In the genomic region with DNA sequence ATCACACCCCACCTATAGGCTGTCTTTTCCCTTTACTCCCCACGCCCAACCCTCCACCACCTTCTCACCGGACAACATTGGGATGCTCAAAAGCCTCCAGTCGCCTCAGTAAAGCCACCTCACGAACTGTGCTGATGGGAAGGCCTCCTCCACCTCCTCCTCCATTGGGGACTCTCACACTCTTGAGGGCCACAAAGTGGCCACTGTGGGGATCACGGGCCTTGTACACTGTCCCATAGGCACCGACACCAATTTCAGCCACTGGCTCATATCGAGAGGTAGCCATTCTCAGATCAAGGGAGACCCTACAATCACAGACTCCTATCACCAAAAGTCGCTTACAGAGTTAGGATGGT, we compare ENCODE assay signal across 9 cellular contexts. TPM values are rescaled to one million over a fixed set of nuclear protein-coding genes. Genes with fewer than 3 reads are reported as not detected.
A peak's percentile ranks its signal among the peaks of the same experiment; 100 is the strongest.
DNase-seq lines count a peak whose midpoint lies in the region; FAIRE-seq and TF ChIP-seq lines count a peak whose summit lies in the region.
"Had no signal": no experiment of that assay in that cellular context is flagged by ENCODE, and none has a peak within 500 bp of the region (broad histone marks: within the 10 kb centered on the region; RNA-seq: fewer than 3 reads in every experiment).

No MANE protein-coding gene starts in this region.

- peak overlapping the region; percentile 90 for H3K9ac ChIP-seq in muscle layer of colon (ENCODE audit: low read length)

- H3K27ac ChIP-seq in caudate nucleus (ENCODE audit: low read depth, low read length) (peak overlapping the region; percentile 89), muscle layer of colon (ENCODE audit: low read depth, low read length) (peak overlapping the region; percentile 64)

- CTCF ChIA-PET in AG04449 (lab: Yijun Ruan, JAX): interaction anchor here (1.4 kb wide), 1 partner anchor 8 kb away, joined by 5 read pairs; no protein-coding TSS in a partner anchor

- H3K4me3 ChIP-seq in AG04449 (ENCODE audit: low read depth, low read length) (peak overlapping the region; percentile 84), muscle layer of colon (ENCODE audit: low read depth in 1 of 2, low read length in 2 of 2) (peak overlapping the region; percentile 38 to 79)
- peak overlapping the region; percentile 98 for H3K4me3 ChIP-seq in Jurkat, Clone E6-1 (ENCODE audit: low read length)

- H3K4me1 ChIP-seq in muscle layer of colon (ENCODE audit: insufficient read depth, low read length): peaks cover 37% of the 10 kb centered on the region

- POLR2A ChIA-PET in AG04449 (lab: Yijun Ruan, JAX): no interaction called here

- no peak for TF ChIP-seq CTCF in AG04449 (IDR thresholded peaks at IDR 0.05; ENCODE audit: insufficient read depth, low read length, missing control alignments)

- no peaks in the 10 kb centered on the region for H3K9me3 ChIP-seq in muscle layer of colon (ENCODE audit: low read length)

- no peaks in the 10 kb centered on the region for H3K27me3 ChIP-seq in muscle layer of colon (ENCODE audit: control insufficient read depth in 1 of 2, insufficient read depth in 2 of 2, low read length in 2 of 2)

- no peak for DNase-seq in AG04449 (ENCODE audit: low read depth, low spot score)
- DNase-seq in Jurkat, Clone E6-1 (ENCODE audit: low read depth, low spot score): no peak
- peak in 1 of 61 donors; percentile 52 for DNase-seq in caudate nucleus (lab: John Stamatoyannopoulos, UW)
- no peak for DNase-seq in frontal cortex (ENCODE audit: low spot score in 2 of 2)
- DNase-seq in NCI-H146 treated with DMSO at 0.1 percent for 48 hours (lab: John Stamatoyannopoulos, UW; ENCODE audit: unreplicated experiment): no peak
- DNase-seq in NCI-H2081 treated with DMSO at 0.1 percent for 48 hours (lab: John Stamatoyannopoulos, UW): no peak
- DNase-seq in AML-193 (lab: John Stamatoyannopoulos, UW): no peak

- FAIRE-seq in frontal cortex (lab: Jason Lieb, UNC): no peak
- FAIRE-seq: TTC549 had no signal

- H3K36me3 ChIP-seq in muscle layer of colon (ENCODE audit: insufficient read depth, low read length): peaks cover 36% of the 10 kb centered on the region

RNA-seq across cellular contexts. Expression of a gene that starts 0.7 kb away (rescaled TPM):
- 370 TPM for polyA plus RNA-seq in Jurkat, Clone E6-1 (2012; ENCODE audit: insufficient read depth, insufficient read length)
- total RNA-seq in frontal cortex: 51.4 TPM

RNA-seq across cellular contexts. Expression of a gene that starts 3.5 kb away (rescaled TPM):
- 35.9 TPM for polyA plus RNA-seq in Jurkat, Clone E6-1 (2012; ENCODE audit: insufficient read depth, insufficient read length)
- 17.5 TPM for total RNA-seq in frontal cortex

RNA-seq across cellular contexts. Expression of a gene that starts 6.6 kb away (rescaled TPM):
- polyA plus RNA-seq in Jurkat, Clone E6-1 (2012; ENCODE audit: insufficient read depth, insufficient read length): 6.1 TPM
- total RNA-seq in frontal cortex: 38.3 TPM

RNA-seq across cellular contexts. Expression of a gene that starts 12.9 kb away (rescaled TPM):
- polyA plus RNA-seq in Jurkat, Clone E6-1 (2012; ENCODE audit: insufficient read depth, insufficient read length): 25.0 TPM
- total RNA-seq in frontal cortex: 25.7 TPM

RNA-seq across cellular contexts. Expression of a gene that starts 15.5 kb away (rescaled TPM):
- polyA plus RNA-seq in Jurkat, Clone E6-1 (2012; ENCODE audit: insufficient read depth, insufficient read length): 7.6 TPM
- total RNA-seq in frontal cortex: not detected
